ENCODE assay signal across 8 cellular contexts in the genomic region with DNA sequence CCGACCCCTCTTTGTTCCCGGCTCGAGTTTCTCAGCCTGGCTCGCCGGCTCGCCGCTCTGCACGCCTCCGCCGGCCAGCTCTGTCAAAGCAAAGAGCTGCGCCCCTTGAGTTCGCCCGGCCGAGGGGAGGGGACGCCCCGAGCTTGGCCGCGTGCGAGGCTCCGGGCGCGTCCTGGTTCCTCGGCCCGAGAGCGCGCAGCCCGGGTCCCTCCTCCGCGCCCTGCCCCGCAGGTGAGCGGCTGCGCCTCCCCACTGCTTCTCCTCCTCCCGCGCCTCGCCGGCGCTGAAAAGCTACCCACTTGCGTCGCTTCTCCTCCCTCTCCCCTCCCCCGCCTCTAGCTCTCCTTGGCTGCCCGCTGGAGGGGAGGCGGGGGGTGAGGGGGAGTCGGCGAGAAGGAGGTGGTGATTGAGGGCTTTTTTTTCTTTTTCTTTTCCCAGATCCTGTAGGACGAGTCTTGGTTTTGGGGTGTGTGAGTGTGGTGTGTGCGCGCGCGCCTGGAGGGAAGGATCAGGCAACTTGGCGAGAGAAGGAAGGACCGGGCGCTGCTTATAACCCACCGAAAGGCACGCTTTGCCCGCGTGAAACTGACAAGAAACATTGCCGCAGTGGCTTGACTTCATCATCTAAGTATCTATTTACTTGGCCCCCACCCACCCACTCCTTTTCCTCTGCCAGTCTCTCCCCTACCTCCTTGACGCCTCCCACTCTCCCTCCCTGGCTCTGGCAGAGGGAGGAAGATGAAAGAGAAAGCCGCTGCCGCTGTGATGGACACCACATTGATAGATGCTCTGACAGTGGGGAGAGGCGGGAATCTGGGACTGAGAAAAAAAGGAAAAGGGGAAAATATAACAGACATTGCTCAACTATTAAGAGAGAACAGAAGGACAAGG. TPM values are rescaled to one million over a fixed set of nuclear protein-coding genes. Genes with fewer than 3 reads are reported as not detected.
DNase-seq lines count a peak whose midpoint lies in the region; ATAC-seq and TF ChIP-seq lines count a peak whose summit lies in the region.

Gene LEF1 (minus strand): TSS at position 261 of the 891 bp plus-strand sequence. CDS start 1,165 bp downstream, outside the sequence.

- H3K36me3 ChIP-seq in GM23338 (ENCODE audit: insufficient read depth): no peaks in the 10 kb centered on the region
- H3K36me3 ChIP-seq in mucosa of stomach (ENCODE audit: control insufficient read depth, insufficient read depth, low read length): no peaks in the 10 kb centered on the region

- H3K4me2 ChIP-seq in GM23338: peak within 1 kb of the TSS; percentile 96

- H3F3A ChIP-seq in GM23338 (replicated peaks; ENCODE audit: low read depth): peaks cover 31% of the 10 kb centered on the region

- peak within 1 kb of the TSS; percentile 82 for H3K4me3 Mint-ChIP-seq in Calu3 (ENCODE audit: low read depth, unreplicated experiment)
- peak within 1 kb of the TSS; percentile 86 for H3K4me3 Mint-ChIP-seq in GM23338
- H3K4me3 Mint-ChIP-seq in activated CD4-positive, alpha-beta T cell treated with anti-CD3 and anti-CD28 coated beads, Interleukin-2, amount 10 ng/mL, durations not matched to agents 7 days and 5 days: peak within 1 kb of the TSS; percentile 88
- peak within 1 kb of the TSS; percentile 99 for H3K4me3 Mint-ChIP-seq in stimulated activated naive CD8-positive, alpha-beta T cell treated with anti-CD3 and anti-CD28 coated beads, Interleukin-15, Interleukin-2, amounts not matched to agents 100 ng/mL and 50 ng/mL, for 24 hours

- H3K27ac Mint-ChIP-seq in Calu3 (ENCODE audit: unreplicated experiment): no peak within 1 kb of the TSS
- no peak within 1 kb of the TSS for H3K27ac Mint-ChIP-seq in GM23338
- H3K27ac Mint-ChIP-seq in activated CD4-positive, alpha-beta T cell treated with anti-CD3 and anti-CD28 coated beads, Interleukin-2, amount 10 ng/mL, durations not matched to agents 7 days and 5 days: peak within 1 kb of the TSS; percentile 95
- H3K27ac Mint-ChIP-seq in stimulated activated naive CD8-positive, alpha-beta T cell treated with anti-CD3 and anti-CD28 coated beads, Interleukin-15, Interleukin-2, amounts not matched to agents 100 ng/mL and 50 ng/mL, for 24 hours: peak within 1 kb of the TSS; percentile 98

- H3K27me3 ChIP-seq in GM23338 (ENCODE audit: insufficient read depth) (peaks cover 99% of the 10 kb centered on the region), mucosa of stomach (ENCODE audit: control insufficient read depth, insufficient read depth, low read length) (peaks cover 95% of the 10 kb centered on the region)

- intact Hi-C loops in Calu3 (cut with micrococcal nuclease; ENCODE audit: unreplicated experiment): no loop called here

- TF ChIP-seq CTCF in Calu3 (IDR thresholded peaks at IDR 0.05; ENCODE audit: unreplicated experiment) (no peak), GM23338 (conservative IDR thresholded peaks at IDR 0.05; ENCODE audit: low read depth in 2 of 2) (no peak)

- H3K9me2 ChIP-seq in GM23338 (ENCODE audit: insufficient read depth): no peaks in the 10 kb centered on the region

- peaks cover 19% of the 10 kb centered on the region for H3K4me1 Mint-ChIP-seq in Calu3 (ENCODE audit: low read depth, unreplicated experiment)
- peaks cover 50% of the 10 kb centered on the region for H3K4me1 Mint-ChIP-seq in GM23338
- peaks cover 33% of the 10 kb centered on the region for H3K4me1 Mint-ChIP-seq in activated CD4-positive, alpha-beta T cell treated with anti-CD3 and anti-CD28 coated beads, Interleukin-2, amount 10 ng/mL, durations not matched to agents 7 days and 5 days
- peaks cover 51% of the 10 kb centered on the region for H3K4me1 Mint-ChIP-seq in stimulated activated naive CD8-positive, alpha-beta T cell treated with anti-CD3 and anti-CD28 coated beads, Interleukin-15, Interleukin-2, amounts not matched to agents 100 ng/mL and 50 ng/mL, for 24 hours (ENCODE audit: low read depth)

- peaks cover 15% of the 10 kb centered on the region for H4K20me1 ChIP-seq in GM23338 (replicated peaks; ENCODE audit: insufficient read depth)

- H3K27me3 Mint-ChIP-seq in Calu3 (ENCODE audit: unreplicated experiment) (peaks cover 76% of the 10 kb centered on the region), GM23338 (ENCODE audit: insufficient read depth, low read depth, poor library complexity) (peaks cover 85% of the 10 kb centered on the region)
- H3K27me3 Mint-ChIP-seq in activated CD4-positive, alpha-beta T cell treated with anti-CD3 and anti-CD28 coated beads, Interleukin-2, amount 10 ng/mL, durations not matched to agents 7 days and 5 days: peaks cover 21% of the 10 kb centered on the region
- peaks cover 11% of the 10 kb centered on the region for H3K27me3 Mint-ChIP-seq in stimulated activated naive CD8-positive, alpha-beta T cell treated with anti-CD3 and anti-CD28 coated beads, Interleukin-15, Interleukin-2, amounts not matched to agents 100 ng/mL and 50 ng/mL, for 24 hours

- no peak for DNase-seq in Calu3
- peak; percentile 84 for DNase-seq in GM23338 (ENCODE audit: low spot score)
- peak; percentile 33 to 92 (median 91) for DNase-seq in NCI-H1417 (lab: John Stamatoyannopoulos, UW)
- peak; percentile 80 for DNase-seq in activated CD4-positive, alpha-beta T cell treated with anti-CD3 and anti-CD28 coated beads, Interleukin-2, amount 10 ng/mL, durations not matched to agents 7 days and 5 days
- peak; percentile 48 for DNase-seq in effector CD8-positive, alpha-beta T cell (lab: John Stamatoyannopoulos, UW)
- no peak for DNase-seq in amniotic stem cell (lab: John Stamatoyannopoulos, UW)

- no TSS peak for BruUV-seq in Calu3 (replicated peaks; lab: Mats Ljungman, UMichigan)

- H3K4me3 ChIP-seq in GM23338 (peak within 1 kb of the TSS; percentile 75), mucosa of stomach (ENCODE audit: low read length) (peak within 1 kb of the TSS; percentile 25)

- H3K4me1 ChIP-seq in GM23338 (ENCODE audit: insufficient read depth) (peaks cover 46% of the 10 kb centered on the region), mucosa of stomach (ENCODE audit: control insufficient read depth, insufficient read depth, low read length) (peaks cover 20% of the 10 kb centered on the region)

- H3K9me3 Mint-ChIP-seq in Calu3 (ENCODE audit: low read depth, unreplicated experiment) (no peaks in the 10 kb centered on the region), GM23338 (peaks cover 3% of the 10 kb centered on the region; the same call in 1 of the 3 replicates)
- H3K9me3 Mint-ChIP-seq in activated CD4-positive, alpha-beta T cell treated with anti-CD3 and anti-CD28 coated beads, Interleukin-2, amount 10 ng/mL, durations not matched to agents 7 days and 5 days: no peaks in the 10 kb centered on the region
- H3K9me3 Mint-ChIP-seq in stimulated activated naive CD8-positive, alpha-beta T cell treated with anti-CD3 and anti-CD28 coated beads, Interleukin-15, Interleukin-2, amounts not matched to agents 100 ng/mL and 50 ng/mL, for 24 hours: no peaks in the 10 kb centered on the region

- no peak within 1 kb of the TSS for H3K27ac ChIP-seq in GM23338 (ENCODE audit: low read depth)

- H3K36me3 Mint-ChIP-seq in Calu3 (ENCODE audit: insufficient read depth, unreplicated experiment): peaks cover 33% of the 10 kb centered on the region
- no peaks in the 10 kb centered on the region for H3K36me3 Mint-ChIP-seq in GM23338 (ENCODE audit: low read depth)
- peaks cover 31% of the 10 kb centered on the region for H3K36me3 Mint-ChIP-seq in activated CD4-positive, alpha-beta T cell treated with anti-CD3 and anti-CD28 coated beads, Interleukin-2, amount 10 ng/mL, durations not matched to agents 7 days and 5 days (ENCODE audit: low read depth)
- peaks cover 11% of the 10 kb centered on the region for H3K36me3 Mint-ChIP-seq in stimulated activated naive CD8-positive, alpha-beta T cell treated with anti-CD3 and anti-CD28 coated beads, Interleukin-15, Interleukin-2, amounts not matched to agents 100 ng/mL and 50 ng/mL, for 24 hours (ENCODE audit: low read depth)

- H2AFZ ChIP-seq in GM23338: peak within 1 kb of the TSS; percentile 99

- H3K9ac ChIP-seq in mucosa of stomach (ENCODE audit: low read length): no peak within 1 kb of the TSS

- H3K79me2 ChIP-seq in GM23338 (replicated peaks; ENCODE audit: insufficient read depth): no peaks in the 10 kb centered on the region

- POLR2A ChIA-PET in activated CD4-positive, alpha-beta T cell treated with anti-CD3 and anti-CD28 coated beads, Interleukin-2, amount 10 ng/mL, durations not matched to agents 7 days and 5 days (lab: Charles Lee): interaction anchor here (0.6 to 1.1 kb wide), 3 partner anchors 12 to 142 kb away, joined by 3 to 4 read pairs (median 3); no protein-coding TSS in a partner anchor

- CTCF ChIA-PET in Calu3 (lab: Charles Lee): no interaction called here
- CTCF ChIA-PET in activated CD4-positive, alpha-beta T cell treated with anti-CD3 and anti-CD28 coated beads, Interleukin-2, amount 10 ng/mL, durations not matched to agents 7 days and 5 days (lab: Charles Lee): interaction anchor here (0.6 to 1.2 kb wide), 5 partner anchors 18 to 133 kb away, joined by 3 to 4 read pairs (median 4); no protein-coding TSS in a partner anchor

- peak; percentile 50 for ATAC-seq in GM23338

- H3K9me3 ChIP-seq in mucosa of stomach (ENCODE audit: control insufficient read depth, low read length): no peaks in the 10 kb centered on the region

RNA-seq across cellular contexts. Expression of gene LEF1, which starts in this region (rescaled TPM):
- 0.42 TPM in 1 of 2 replicates, not detected in the other for total RNA-seq in Calu3 (2022)
- total RNA-seq in GM23338 (2014; rRNA removed; shearing (Covaris generic)): 0.23 and 0.73 TPM in 2 replicates
- 0.50 and 1.0 TPM in 2 replicates for polyA plus RNA-seq in GM23338 (2016; fragmentation: Nextera tagmentation; extraction: Ambion mirVana)
- 100 to 1,000 TPM; 386 to 498 TPM for total RNA-seq in activated CD4-positive, alpha-beta T cell treated with anti-CD3 and anti-CD28 coated beads, Interleukin-2, amount 10 ng/mL, durations not matched to agents 7 days and 5 days

Comparison
In these comparisons a context has a peak if more than half of its experiments do, and no peak if none do; other contexts are left out.
1. RNA of gene LEF1 (total RNA-seq): 386 to 498 TPM in activated CD4-positive, alpha-beta T cell treated with anti-CD3 and anti-CD28 coated beads, Interleukin-2, amount 10 ng/mL, durations not matched to agents 7 days and 5 days; 0.23 to 0.73 TPM in GM23338 and 0.42 TPM in Calu3; every median in the first group is over 100 times any median in the second.
2. DNase-seq: peak in GM23338 (single experiment), NCI-H1417 (3 of 3), activated CD4-positive, alpha-beta T cell treated with anti-CD3 and anti-CD28 coated beads, Interleukin-2, amount 10 ng/mL, durations not matched to agents 7 days and 5 days (single experiment) and effector CD8-positive, alpha-beta T cell (single experiment); none in Calu3 (single experiment) and amniotic stem cell (single experiment).
3. H3K27ac Mint-ChIP-seq: peak in activated CD4-positive, alpha-beta T cell treated with anti-CD3 and anti-CD28 coated beads, Interleukin-2, amount 10 ng/mL, durations not matched to agents 7 days and 5 days (single experiment) and stimulated activated naive CD8-positive, alpha-beta T cell treated with anti-CD3 and anti-CD28 coated beads, Interleukin-15, Interleukin-2, amounts not matched to agents 100 ng/mL and 50 ng/mL, for 24 hours (single experiment); none in Calu3 (single experiment) and GM23338 (single experiment).
4. Peak in every context shown above with its lines, with median percentiles within 50 percentile points of each other: H3K4me3 Mint-ChIP-seq.